ENCODE assay signal across 8 cellular contexts in genomic region chr12:69388371-69388770, GRCh38. TPM values are rescaled to one million over a fixed set of nuclear protein-coding genes. Genes with fewer than 3 reads are reported as not detected.
DNase-seq lines count a peak whose midpoint lies in the region; ATAC-seq and TF ChIP-seq lines count a peak whose summit lies in the region.

No MANE protein-coding gene starts in this region.

- no peak overlapping the region for H3K4me3 Mint-ChIP-seq in activated T-cell treated with anti-CD3 and anti-CD28 coated beads, Interleukin-2, amount 50 U/mL, for 72 hours
- H3K4me3 Mint-ChIP-seq in activated T-helper 1 cell treated with anti-CD3 and anti-CD28 coated beads, Interleukin-12 subunit alpha, Interleukin-12 subunit beta, Interleukin-2, Interleukin-4 antibody, amounts not matched to agents 30 ng/mL and 10 ng/mL and 1 ng/mL, durations not matched to agents 14 hours and 24 hours and 36 hours, result no peak overlapping the region

- H3K4me1 Mint-ChIP-seq in activated T-cell treated with anti-CD3 and anti-CD28 coated beads, Interleukin-2, amount 50 U/mL, for 72 hours (ENCODE audit: low read depth), result peaks cover 12% of the 10 kb centered on the region
- no peaks in the 10 kb centered on the region for H3K4me1 Mint-ChIP-seq in activated T-helper 1 cell treated with anti-CD3 and anti-CD28 coated beads, Interleukin-12 subunit alpha, Interleukin-12 subunit beta, Interleukin-2, Interleukin-4 antibody, amounts not matched to agents 30 ng/mL and 10 ng/mL and 1 ng/mL, durations not matched to agents 14 hours and 24 hours and 36 hours (ENCODE audit: low read depth)

- no peak for ATAC-seq in activated T-cell treated with anti-CD3 and anti-CD28 coated beads, Interleukin-2, amount 50 U/mL, for 72 hours (replicated peaks in 1 of 2)

- DNase-seq in NCI-H1417 (lab: John Stamatoyannopoulos, UW), result peak in 2 of 3 experiments; percentile 2 to 38
- no peak for DNase-seq in NCI-H1417 treated with DMSO at 0.1 percent for 48 hours (lab: John Stamatoyannopoulos, UW)
- DNase-seq in NCI-H1694 (lab: John Stamatoyannopoulos, UW), result peak; percentile 41
- DNase-seq in cardiac fibroblast (ENCODE audit: low read depth in 2 of 2), result peak; percentile 85 to 86
- peak; percentile 53 for DNase-seq in myocyte (ENCODE audit: low read depth)
- DNase-seq in activated T-cell treated with anti-CD3 and anti-CD28 coated beads, Interleukin-2, amount 50 U/mL, for 72 hours, result no peak
- DNase-seq in activated T-helper 1 cell treated with anti-CD3 and anti-CD28 coated beads, Interleukin-12 subunit alpha, Interleukin-12 subunit beta, Interleukin-2, Interleukin-4 antibody, amounts not matched to agents 30 ng/mL and 10 ng/mL and 1 ng/mL, durations not matched to agents 14 hours and 24 hours and 36 hours (ENCODE audit: low spot score), result no peak
- no peak for DNase-seq in DMS79 treated with DMSO at 0.1 percent for 48 hours (lab: John Stamatoyannopoulos, UW)

- H3K27ac Mint-ChIP-seq in activated T-cell treated with anti-CD3 and anti-CD28 coated beads, Interleukin-2, amount 50 U/mL, for 72 hours, result no peak overlapping the region
- H3K27ac Mint-ChIP-seq in activated T-helper 1 cell treated with anti-CD3 and anti-CD28 coated beads, Interleukin-12 subunit alpha, Interleukin-12 subunit beta, Interleukin-2, Interleukin-4 antibody, amounts not matched to agents 30 ng/mL and 10 ng/mL and 1 ng/mL, durations not matched to agents 14 hours and 24 hours and 36 hours, result no peak overlapping the region

- H3K9me3 Mint-ChIP-seq in activated T-cell treated with anti-CD3 and anti-CD28 coated beads, Interleukin-2, amount 50 U/mL, for 72 hours, result no peaks in the 10 kb centered on the region
- H3K9me3 Mint-ChIP-seq in activated T-helper 1 cell treated with anti-CD3 and anti-CD28 coated beads, Interleukin-12 subunit alpha, Interleukin-12 subunit beta, Interleukin-2, Interleukin-4 antibody, amounts not matched to agents 30 ng/mL and 10 ng/mL and 1 ng/mL, durations not matched to agents 14 hours and 24 hours and 36 hours, result no peaks in the 10 kb centered on the region

- peaks cover 6 to 20% of the 10 kb centered on the region in 2 donors for H3K36me3 Mint-ChIP-seq in activated T-cell treated with anti-CD3 and anti-CD28 coated beads, Interleukin-2, amount 50 U/mL, for 72 hours (ENCODE audit: insufficient read depth in 2 of 2)
- peaks cover 29% of the 10 kb centered on the region for H3K36me3 Mint-ChIP-seq in activated T-helper 1 cell treated with anti-CD3 and anti-CD28 coated beads, Interleukin-12 subunit alpha, Interleukin-12 subunit beta, Interleukin-2, Interleukin-4 antibody, amounts not matched to agents 30 ng/mL and 10 ng/mL and 1 ng/mL, durations not matched to agents 14 hours and 24 hours and 36 hours (ENCODE audit: low read depth)

- intact Hi-C loops in activated T-helper 1 cell treated with anti-CD3 and anti-CD28 coated beads, Interleukin-12 subunit alpha, Interleukin-12 subunit beta, Interleukin-2, Interleukin-4 antibody, amounts not matched to agents 30 ng/mL and 10 ng/mL and 1 ng/mL, durations not matched to agents 14 hours and 24 hours and 36 hours (cut with micrococcal nuclease), result loop anchor here (1.0 kb wide), 1 partner anchor 183 kb away; no protein-coding TSS in a partner anchor

- no peak overlapping the region for H3K4me3 ChIP-seq in cardiac fibroblast (replicated peaks in 1 of 2; ENCODE audit: low read depth in 2 of 2, low read length in 2 of 2)

- TF ChIP-seq CTCF in cardiac fibroblast (IDR thresholded peaks at IDR 0.05; ENCODE audit: low read depth, low read length), result peak; percentile 64

- H3K27me3 Mint-ChIP-seq in activated T-cell treated with anti-CD3 and anti-CD28 coated beads, Interleukin-2, amount 50 U/mL, for 72 hours (ENCODE audit: low read depth), result no peaks in the 10 kb centered on the region
- no peaks in the 10 kb centered on the region for H3K27me3 Mint-ChIP-seq in activated T-helper 1 cell treated with anti-CD3 and anti-CD28 coated beads, Interleukin-12 subunit alpha, Interleukin-12 subunit beta, Interleukin-2, Interleukin-4 antibody, amounts not matched to agents 30 ng/mL and 10 ng/mL and 1 ng/mL, durations not matched to agents 14 hours and 24 hours and 36 hours (ENCODE audit: insufficient read depth)

RNA-seq across cellular contexts. Expression of gene YEATS4, which starts 28.8 kb away (rescaled TPM):
- total RNA-seq in myocyte, result 16.0 and 24.7 TPM in 2 replicates
- polyA plus RNA-seq in myocyte (2012), result 10.2 TPM
- 10 to 100 TPM; 49.3 to 54.5 TPM for total RNA-seq in activated T-cell treated with anti-CD3 and anti-CD28 coated beads, Interleukin-2, amount 50 U/mL, for 72 hours
- 45.2 and 47.2 TPM in 2 replicates for total RNA-seq in activated T-helper 1 cell treated with anti-CD3 and anti-CD28 coated beads, Interleukin-12 subunit alpha, Interleukin-12 subunit beta, Interleukin-2, Interleukin-4 antibody, amounts not matched to agents 30 ng/mL and 10 ng/mL and 1 ng/mL, durations not matched to agents 14 hours and 24 hours and 36 hours

RNA-seq across cellular contexts. Expression of gene LYZ, which starts 40.2 kb away (rescaled TPM):
- total RNA-seq in myocyte, result not detected in 2 replicates
- polyA plus RNA-seq in myocyte (2012), result not detected
- under 1 TPM in 1 of 2 donors, not detected in 1; 0.37 TPM for total RNA-seq in activated T-cell treated with anti-CD3 and anti-CD28 coated beads, Interleukin-2, amount 50 U/mL, for 72 hours
- not detected in 2 replicates for total RNA-seq in activated T-helper 1 cell treated with anti-CD3 and anti-CD28 coated beads, Interleukin-12 subunit alpha, Interleukin-12 subunit beta, Interleukin-2, Interleukin-4 antibody, amounts not matched to agents 30 ng/mL and 10 ng/mL and 1 ng/mL, durations not matched to agents 14 hours and 24 hours and 36 hours

Comparison
In these comparisons a context has a peak if more than half of its experiments do, and no peak if none do; other contexts are left out.
1. DNase-seq: peak in NCI-H1417 (2 of 3), NCI-H1694 (single experiment), cardiac fibroblast (2 of 2) and myocyte (single experiment); none in NCI-H1417 treated with DMSO at 0.1 percent for 48 hours (single experiment), activated T-cell treated with anti-CD3 and anti-CD28 coated beads, Interleukin-2, amount 50 U/mL, for 72 hours (0 of 2), activated T-helper 1 cell treated with anti-CD3 and anti-CD28 coated beads, Interleukin-12 subunit alpha, Interleukin-12 subunit beta, Interleukin-2, Interleukin-4 antibody, amounts not matched to agents 30 ng/mL and 10 ng/mL and 1 ng/mL, durations not matched to agents 14 hours and 24 hours and 36 hours (single experiment) and DMS79 treated with DMSO at 0.1 percent for 48 hours (single experiment).